15 cellular contexts compared by ENCODE assay signal in genomic region chr2:174117951-174118930, GRCh38.
DNase-seq lines count a peak whose midpoint lies in the region; ATAC-seq and TF ChIP-seq lines count a peak whose summit lies in the region.
"Had no signal": no experiment of that assay in that cellular context is flagged by ENCODE, and none has a peak within 500 bp of the region (broad histone marks: within the 10 kb centered on the region; RNA-seq: fewer than 3 reads in every experiment).

No MANE protein-coding gene starts in this region.

- no peak for ATAC-seq in HG03571 (IDR thresholded peaks at IDR 0.05; ENCODE audit: unreplicated experiment)

- 76 to 87% (median 80%) methylated on average over 9 of the region's 9 CpGs for WGBS in stomach, 5 donors

- H3K27ac Mint-ChIP-seq in nephron progenitor cell = peak overlapping the region; percentile 87
- H3K27ac Mint-ChIP-seq: activated T-helper 1 cell treated with anti-CD3 and anti-CD28 coated beads, Interleukin-12 subunit alpha, Interleukin-12 subunit beta, Interleukin-2, Interleukin-4 antibody, amounts not matched to agents 30 ng/mL and 10 ng/mL and 1 ng/mL, durations not matched to agents 14 hours and 24 hours and 36 hours; T-helper 1 cell treated with Interleukin-12 subunit alpha and Interleukin-12 subunit beta and Interleukin-4 antibody, amounts not matched to agents 30 μg/mL and 1 μg/mL, for 36 hours had no signal

- H3K36me3 Mint-ChIP-seq in nephron progenitor cell (ENCODE audit: low read depth) = peaks cover 16% of the 10 kb centered on the region

- no peaks in the 10 kb centered on the region for H3K36me3 ChIP-seq in stomach

- TF ChIP-seq EP300 in stomach (IDR thresholded peaks at IDR 0.05) = no peak

- H3K27me3 Mint-ChIP-seq in nephron progenitor cell (ENCODE audit: low read depth, poor library complexity) = no peaks in the 10 kb centered on the region

- peak; percentile 92 for DNase-seq in EL
- DNase-seq in NCI-H446 (lab: John Stamatoyannopoulos, UW) = peak; percentile 61 to 77
- DNase-seq in dedifferentiated amniotic fluid mesenchymal stem cell (ENCODE audit: extremely low spot score) = peak; percentile 73
- no peak for DNase-seq in nephron progenitor cell
- no peak for DNase-seq in GM19240 (ENCODE audit: insufficient read length, low spot score)
- no peak for DNase-seq in HuH-7.5 (ENCODE audit: low spot score)
- no peak for DNase-seq in stomach
- DNase-seq: DMS53, dorsolateral prefrontal cortex, NCI-H1930, substantia nigra had no signal

- no peaks in the 10 kb centered on the region for H3K9me3 ChIP-seq in stomach

- H3K9me3 Mint-ChIP-seq in nephron progenitor cell = no peaks in the 10 kb centered on the region
- H3K9me3 Mint-ChIP-seq: activated T-helper 1 cell treated with anti-CD3 and anti-CD28 coated beads, Interleukin-12 subunit alpha, Interleukin-12 subunit beta, Interleukin-2, Interleukin-4 antibody, amounts not matched to agents 30 ng/mL and 10 ng/mL and 1 ng/mL, durations not matched to agents 14 hours and 24 hours and 36 hours; T-helper 1 cell treated with Interleukin-12 subunit alpha and Interleukin-12 subunit beta and Interleukin-4 antibody, amounts not matched to agents 30 μg/mL and 1 μg/mL, for 36 hours had no signal

- TF ChIP-seq CTCF in nephron progenitor cell (IDR thresholded peaks at IDR 0.05) (no peak), stomach (IDR thresholded peaks at IDR 0.05) (no peak)

- no peaks in the 10 kb centered on the region for H3K27me3 ChIP-seq in stomach
- H3K27me3 ChIP-seq: dorsolateral prefrontal cortex had no signal

- peaks cover 9% of the 10 kb centered on the region for H3K4me1 Mint-ChIP-seq in nephron progenitor cell

- H3K4me3 ChIP-seq in stomach = no peak overlapping the region
- H3K4me3 ChIP-seq: dorsolateral prefrontal cortex, lung had no signal

- no peaks in the 10 kb centered on the region for H3K4me1 ChIP-seq in stomach

- TF ChIP-seq POLR2A in stomach (IDR thresholded peaks at IDR 0.05) = no peak

- H3K27ac ChIP-seq in stomach = no peak overlapping the region
- H3K27ac ChIP-seq: dorsolateral prefrontal cortex had no signal

- intact Hi-C loops in stomach (cut with DNase I; ENCODE audit: low total_unique reads) = no loop called here

- no peak overlapping the region for H3K4me3 Mint-ChIP-seq in nephron progenitor cell
- H3K4me3 Mint-ChIP-seq: activated T-helper 1 cell treated with anti-CD3 and anti-CD28 coated beads, Interleukin-12 subunit alpha, Interleukin-12 subunit beta, Interleukin-2, Interleukin-4 antibody, amounts not matched to agents 30 ng/mL and 10 ng/mL and 1 ng/mL, durations not matched to agents 14 hours and 24 hours and 36 hours; T-helper 1 cell treated with Interleukin-12 subunit alpha and Interleukin-12 subunit beta and Interleukin-4 antibody, amounts not matched to agents 30 μg/mL and 1 μg/mL, for 36 hours had no signal

Comparison
In these comparisons a context has a peak if more than half of its experiments do, and no peak if none do; other contexts are left out.
1. DNase-seq: peak in EL (single experiment), NCI-H446 (2 of 2) and dedifferentiated amniotic fluid mesenchymal stem cell (single experiment); none in nephron progenitor cell (single experiment), GM19240 (single experiment), HuH-7.5 (single experiment) and stomach (single experiment).